16 cellular contexts compared by ENCODE assay signal in the genomic region with DNA sequence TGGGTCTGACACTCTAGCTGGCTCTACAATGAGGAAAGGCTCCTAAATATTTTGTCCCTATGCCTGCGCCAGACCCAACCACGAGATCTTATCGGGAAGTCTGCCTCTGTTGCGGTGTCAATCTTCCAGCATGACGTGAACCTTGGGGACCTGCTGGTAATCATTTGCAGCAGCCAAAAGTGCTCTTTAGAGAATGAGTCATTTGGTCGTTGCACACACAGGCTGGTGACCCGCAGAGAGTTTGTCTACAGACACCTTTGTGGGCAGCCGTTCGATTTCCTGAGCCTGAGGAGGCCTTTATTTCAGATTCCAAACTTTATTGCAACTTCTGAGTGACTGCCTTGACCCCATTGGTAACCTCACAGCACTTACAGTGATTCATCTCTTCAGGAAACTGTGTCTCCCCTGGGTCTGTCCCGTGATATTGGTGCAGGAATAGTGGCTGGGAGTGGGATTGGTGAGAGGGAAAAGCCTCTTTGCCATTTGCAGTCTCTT.
DNase-seq lines count a peak whose midpoint lies in the region; ATAC-seq, FAIRE-seq and TF ChIP-seq lines count a peak whose summit lies in the region.
"Had no signal": no experiment of that assay in that cellular context is flagged by ENCODE, and none has a peak within 500 bp of the region (broad histone marks: within the 10 kb centered on the region; RNA-seq: fewer than 3 reads in every experiment).

No MANE protein-coding gene starts in this region.

- no peak overlapping the region for H3K4me2 ChIP-seq in K562 (ENCODE audit: insufficient read depth, low read length)

- H3K9me3 ChIP-seq in K562 (replicated peaks; ENCODE audit: control insufficient read depth, insufficient read depth, low read depth, low read length): no peaks in the 10 kb centered on the region
- H3K9me3 ChIP-seq: right atrium auricular region, upper lobe of left lung had no signal

- no peak overlapping the region for H3K27ac Mint-ChIP-seq in activated T-cell treated with anti-CD3 and anti-CD28 coated beads, Interleukin-2, amount 50 U/mL, for 72 hours
- H3K27ac Mint-ChIP-seq: activated naive CD8-positive, alpha-beta T cell; CD4-positive, alpha-beta T cell had no signal

- in situ Hi-C loops in G401 (cut with HindIII; ENCODE audit: low sequenced_read_pairs): no loop called here
- in situ Hi-C loops in K562 (cut with MboI): no loop called here

- H3K9ac ChIP-seq in K562 (ENCODE audit: insufficient read depth in 1 of 2, low read depth in 2 of 2, low read length in 2 of 2): no peak overlapping the region

- H3K4me3 Mint-ChIP-seq in activated T-cell treated with anti-CD3 and anti-CD28 coated beads, Interleukin-2, amount 50 U/mL, for 72 hours: no peak overlapping the region
- H3K4me3 Mint-ChIP-seq: activated naive CD8-positive, alpha-beta T cell; CD4-positive, alpha-beta T cell; naive B cell had no signal

- POLR2A ChIA-PET in K562 (lab: Yijun Ruan, JAX): no interaction called here

- H2AFZ ChIP-seq in K562 (ENCODE audit: low read depth, low read length): no peak overlapping the region

- no peak for ATAC-seq in K562
- no peak for ATAC-seq in activated T-cell treated with anti-CD3 and anti-CD28 coated beads, Interleukin-2, amount 50 U/mL, for 72 hours (replicated peaks in 1 of 2)
- no peak for ATAC-seq in GM21619 (IDR thresholded peaks at IDR 0.05; ENCODE audit: unreplicated experiment)
- ATAC-seq in GM21737 (IDR thresholded peaks at IDR 0.05; ENCODE audit: unreplicated experiment): no peak
- ATAC-seq: activated CD4-positive, CD25-positive, alpha-beta regulatory T cell treated with anti-CD3 and anti-CD28 coated beads, Interleukin-2, amount 50 U/mL, for 24 hours had no signal

- H3K27me3 ChIP-seq in K562 (ENCODE audit: control insufficient read depth in 2 of 2, insufficient read depth in 2 of 2, low read length in 2 of 2): peaks cover 0 to 6% of the 10 kb centered on the region in 2 experiments; a peak in 1 of 5 replicates
- H3K27me3 ChIP-seq: right atrium auricular region, upper lobe of left lung had no signal

- H3K36me3 ChIP-seq in K562 (ENCODE audit: control insufficient read depth, insufficient read depth, low read length): no peaks in the 10 kb centered on the region
- H3K36me3 ChIP-seq: right atrium auricular region, upper lobe of left lung had no signal

- no peak for TF ChIP-seq RAD21 in K562 (CRISPR knock-in tag; conservative IDR thresholded peaks at IDR 0.05 in 1 of 2, IDR thresholded peaks at IDR 0.05 in 1 of 2)

- no peaks in the 10 kb centered on the region for H3K9me3 Mint-ChIP-seq in activated T-cell treated with anti-CD3 and anti-CD28 coated beads, Interleukin-2, amount 50 U/mL, for 72 hours
- H3K9me3 Mint-ChIP-seq: CD4-positive, alpha-beta T cell had no signal

- no peak overlapping the region for H3K4me3 ChIP-seq in NB4 (ENCODE audit: low read depth, low read length)
- no peak overlapping the region for H3K4me3 ChIP-seq in K562
- H3K4me3 ChIP-seq: right atrium auricular region, upper lobe of left lung had no signal

- intact Hi-C loops in K562 (cut with micrococcal nuclease): no loop called here

- no peak for TF ChIP-seq CTCF in NB4 (IDR thresholded peaks at IDR 0.05; ENCODE audit: low read depth, low read length)
- TF ChIP-seq CTCF in K562 (IDR thresholded peaks at IDR 0.05 in 2 of 3, conservative IDR thresholded peaks at IDR 0.05 in 1 of 3; ENCODE audit: insufficient read depth in 2 of 3, low read depth in 1 of 3, low read length in 3 of 3): no peak

- no peaks in the 10 kb centered on the region for H3K9me1 ChIP-seq in K562 (ENCODE audit: control insufficient read depth, insufficient read depth, low read length)

- WGBS in K562 (ENCODE audit: insufficient coverage, low coverage, missing lambda C conversion rate): 0% methylated on average over 10 of the region's 10 CpGs

- H3K4me1 ChIP-seq in K562 (replicated peaks in 1 of 2; ENCODE audit: control insufficient read depth in 2 of 2, insufficient read depth in 2 of 2, low read length in 2 of 2): no peaks in the 10 kb centered on the region
- H3K4me1 ChIP-seq: right atrium auricular region, upper lobe of left lung had no signal

- H3K27me3 Mint-ChIP-seq in activated T-cell treated with anti-CD3 and anti-CD28 coated beads, Interleukin-2, amount 50 U/mL, for 72 hours (ENCODE audit: low read depth): no peaks in the 10 kb centered on the region

- TF ChIP-seq POLR2A in NB4 (IDR thresholded peaks at IDR 0.05; ENCODE audit: extremely low read depth, insufficient read length): no peak
- no peak for TF ChIP-seq POLR2A in K562 (conservative IDR thresholded peaks at IDR 0.05)

- CTCF ChIA-PET in K562 (lab: Yijun Ruan, JAX; ENCODE audit: low intra/inter-chr PET ratio): no interaction called here

- no peak overlapping the region for H3K27ac ChIP-seq in K562 (ENCODE audit: extremely low read depth, low read depth, low read length)
- H3K27ac ChIP-seq: HL-60, right atrium auricular region, upper lobe of left lung had no signal

- no peaks in the 10 kb centered on the region for H3K79me2 ChIP-seq in K562 (ENCODE audit: control insufficient read depth, insufficient read depth, low read length)

- no peaks in the 10 kb centered on the region for H3K36me3 Mint-ChIP-seq in activated T-cell treated with anti-CD3 and anti-CD28 coated beads, Interleukin-2, amount 50 U/mL, for 72 hours (ENCODE audit: insufficient read depth in 2 of 2)
- H3K36me3 Mint-ChIP-seq: naive B cell had no signal

- H3K4me1 Mint-ChIP-seq in activated T-cell treated with anti-CD3 and anti-CD28 coated beads, Interleukin-2, amount 50 U/mL, for 72 hours (ENCODE audit: low read depth): no peaks in the 10 kb centered on the region
- H3K4me1 Mint-ChIP-seq: naive B cell had no signal

- no peaks in the 10 kb centered on the region for H4K20me1 ChIP-seq in K562 (replicated peaks; ENCODE audit: control insufficient read depth, insufficient read depth, low read length)

- peak; percentile 26 for DNase-seq in G401 (ENCODE audit: low spot score)
- DNase-seq in NB4 (ENCODE audit: low read depth): peak; percentile 83
- peak in 1 of 4 experiments; percentile 8 for DNase-seq in K562 (ENCODE audit: extremely low read depth in 1 of 4, low spot score in 3 of 4)
- DNase-seq in renal cortical epithelial cell (ENCODE audit: low read depth): peak; percentile 13
- no peak for DNase-seq in activated T-cell treated with anti-CD3 and anti-CD28 coated beads, Interleukin-2, amount 50 U/mL, for 72 hours
- DNase-seq: activated CD8-positive, alpha-beta memory T cell treated with anti-CD3 and anti-CD28 coated beads, Interleukin-2, amount 50 U/mL, for 48 hours; CD4-positive, alpha-beta T cell; naive B cell; stimulated activated CD4-positive, alpha-beta T cell treated with anti-CD3 and anti-CD28 coated beads, Interleukin-4, amount 100 ng/mL, for 24 hours; upper lobe of left lung had no signal

- TF ChIP-seq EP300 in K562 (IDR thresholded peaks at IDR 0.05; ENCODE audit: low read length): no peak

- FAIRE-seq in K562 (lab: Jason Lieb, UNC): no peak

- BruUV-seq in K562 (replicated peaks; lab: Mats Ljungman, UMichigan): no TSS peak

TF ChIP-seq in K562, 482 proteins besides CTCF, POLR2A, EP300 and RAD21 (continues in another document):
- TF ChIP-seq HLTF (IDR thresholded peaks at IDR 0.05) (no peak), FOSL1 (tag; conservative IDR thresholded peaks at IDR 0.05) (peak; percentile 70), CREM (IDR thresholded peaks at IDR 0.05; ENCODE audit: low read depth) (peak; percentile 42; the same call in 1 of the 2 replicates), JUND (IDR thresholded peaks at IDR 0.05; ENCODE audit: borderline replicate concordance, low read depth, low read length) (peak; percentile 47; the same call in 1 of the 2 replicates), JUND (tag; IDR thresholded peaks at IDR 0.05; ENCODE audit: borderline replicate concordance, low read depth, low read length) (no peak; the same call in 2 of the 3 replicates), OTX1 (CRISPR knock-in tag; IDR thresholded peaks at IDR 0.05) (no peak), JUN (IDR thresholded peaks at IDR 0.05; ENCODE audit: borderline replicate concordance, low read depth, low read length) (no peak), JUN (CRISPR knock-in tag; IDR thresholded peaks at IDR 0.05; ENCODE audit: borderline replicate concordance) (no peak), RB1 (IDR thresholded peaks at IDR 0.05; ENCODE audit: low read depth) (no peak), MEIS2 (IDR thresholded peaks at IDR 0.05; ENCODE audit: partially characterized antibody) (peak; percentile 23), ZNF311 (CRISPR knock-in tag; IDR thresholded peaks at IDR 0.05) (no peak), ZNF143 (CRISPR knock-in tag; IDR thresholded peaks at IDR 0.05) (no peak)
- TF ChIP-seq, protein P1, sequence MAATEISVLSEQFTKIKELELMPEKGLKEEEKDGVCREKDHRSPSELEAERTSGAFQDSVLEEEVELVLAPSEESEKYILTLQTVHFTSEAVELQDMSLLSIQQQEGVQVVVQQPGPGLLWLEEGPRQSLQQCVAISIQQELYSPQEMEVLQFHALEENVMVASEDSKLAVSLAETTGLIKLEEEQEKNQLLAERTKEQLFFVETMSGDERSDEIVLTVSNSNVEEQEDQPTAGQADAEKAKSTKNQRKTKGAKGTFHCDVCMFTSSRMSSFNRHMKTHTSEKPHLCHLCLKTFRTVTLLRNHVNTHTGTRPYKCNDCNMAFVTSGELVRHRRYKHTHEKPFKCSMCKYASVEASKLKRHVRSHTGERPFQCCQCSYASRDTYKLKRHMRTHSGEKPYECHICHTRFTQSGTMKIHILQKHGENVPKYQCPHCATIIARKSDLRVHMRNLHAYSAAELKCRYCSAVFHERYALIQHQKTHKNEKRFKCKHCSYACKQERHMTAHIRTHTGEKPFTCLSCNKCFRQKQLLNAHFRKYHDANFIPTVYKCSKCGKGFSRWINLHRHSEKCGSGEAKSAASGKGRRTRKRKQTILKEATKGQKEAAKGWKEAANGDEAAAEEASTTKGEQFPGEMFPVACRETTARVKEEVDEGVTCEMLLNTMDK (IDR thresholded peaks at IDR 0.05; ENCODE audit: borderline replicate concordance, insufficient read depth, low read depth, low read length, poor library complexity, severe bottlenecking): no peak
- TF ChIP-seq, protein P2, sequence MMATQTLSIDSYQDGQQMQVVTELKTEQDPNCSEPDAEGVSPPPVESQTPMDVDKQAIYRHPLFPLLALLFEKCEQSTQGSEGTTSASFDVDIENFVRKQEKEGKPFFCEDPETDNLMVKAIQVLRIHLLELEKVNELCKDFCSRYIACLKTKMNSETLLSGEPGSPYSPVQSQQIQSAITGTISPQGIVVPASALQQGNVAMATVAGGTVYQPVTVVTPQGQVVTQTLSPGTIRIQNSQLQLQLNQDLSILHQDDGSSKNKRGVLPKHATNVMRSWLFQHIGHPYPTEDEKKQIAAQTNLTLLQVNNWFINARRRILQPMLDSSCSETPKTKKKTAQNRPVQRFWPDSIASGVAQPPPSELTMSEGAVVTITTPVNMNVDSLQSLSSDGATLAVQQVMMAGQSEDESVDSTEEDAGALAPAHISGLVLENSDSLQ (IDR thresholded peaks at IDR 0.05): peak; percentile 87

Comparison
In these comparisons a context has a peak if more than half of its experiments do, and no peak if none do; other contexts are left out.
1. DNase-seq: peak in G401 (single experiment), NB4 (single experiment) and renal cortical epithelial cell (single experiment); none in activated T-cell treated with anti-CD3 and anti-CD28 coated beads, Interleukin-2, amount 50 U/mL, for 72 hours (0 of 2).